Comparison of ENCODE assay signal across 13 cellular contexts in the genomic region with DNA sequence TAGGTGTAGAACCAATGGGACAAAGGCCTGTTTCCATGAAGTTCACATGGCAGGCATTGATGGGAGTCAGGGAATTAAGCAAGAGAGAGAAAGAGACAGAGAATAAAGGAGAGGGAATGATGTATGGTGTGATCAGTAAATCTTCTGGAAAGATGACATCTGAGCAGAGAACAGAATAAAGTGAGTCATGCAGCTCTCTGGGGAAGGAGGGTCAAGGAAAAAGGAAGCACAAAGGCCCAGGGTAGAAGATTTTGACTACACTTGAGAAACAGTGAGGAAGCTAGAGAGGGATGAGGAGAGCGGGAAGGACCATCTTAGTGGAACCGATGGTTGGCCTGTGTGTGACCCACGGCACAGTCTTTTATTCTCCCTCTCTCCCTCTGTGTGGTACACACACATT.
DNase-seq lines count a peak whose midpoint lies in the region; ATAC-seq and TF ChIP-seq lines count a peak whose summit lies in the region.
"Had no signal": no experiment of that assay in that cellular context is flagged by ENCODE, and none has a peak within 500 bp of the region (broad histone marks: within the 10 kb centered on the region; RNA-seq: fewer than 3 reads in every experiment).

No MANE protein-coding gene starts in this region.

- peaks cover 31% of the 10 kb centered on the region for H3K4me1 ChIP-seq in skeletal muscle satellite cell (ENCODE audit: control insufficient read depth, insufficient read depth, low read length)
- no peaks in the 10 kb centered on the region for H3K4me1 ChIP-seq in CD8-positive, alpha-beta memory T cell (ENCODE audit: insufficient read depth, low read length)
- H3K4me1 ChIP-seq: SJSA1 had no signal

- no peaks in the 10 kb centered on the region for H3K36me3 ChIP-seq in skeletal muscle satellite cell (ENCODE audit: insufficient read depth, low read length)
- no peaks in the 10 kb centered on the region for H3K36me3 ChIP-seq in CD8-positive, alpha-beta memory T cell (ENCODE audit: insufficient read depth, low read length)
- H3K36me3 ChIP-seq: SJSA1 had no signal

- TF ChIP-seq CTCF in VCaP (conservative IDR thresholded peaks at IDR 0.05) (no peak), fibroblast of villous mesenchyme (IDR thresholded peaks at IDR 0.05; ENCODE audit: insufficient read depth, low read depth, low read length) (no peak), GM13976 (IDR thresholded peaks at IDR 0.05; ENCODE audit: borderline replicate concordance, control extremely low read depth, extremely low read depth, insufficient read depth, missing control alignments) (no peak)
- no peak for TF ChIP-seq CTCF in CD4-positive, alpha-beta T cell (IDR thresholded peaks at IDR 0.05)

- in situ Hi-C loops in GM13976 (cut with MboI; ENCODE audit: low sequenced_read_pairs, unreplicated experiment): no loop called here

- DNase-seq in GM03348 (ENCODE audit: low spot score) (peak; percentile 51), fibroblast of villous mesenchyme (ENCODE audit: low read depth) (peak; percentile 46), putamen (ENCODE audit: low spot score) (no peak), GM13976 (ENCODE audit: low spot score) (no peak)
- DNase-seq in CD4-positive, alpha-beta T cell: no peak
- no peak for DNase-seq in CD8-positive, alpha-beta memory T cell
- DNase-seq: CD8-positive, alpha-beta T cell; glutamatergic neuron; NCI-H187 had no signal

- CTCF ChIA-PET in CD4-positive, alpha-beta T cell (lab: Charles Lee): no interaction called here
- CTCF ChIA-PET in CD8-positive, alpha-beta memory T cell (lab: Charles Lee): no interaction called here

- H3K9ac ChIP-seq in skeletal muscle satellite cell (ENCODE audit: low read depth, low read length): no peak overlapping the region

- no peak overlapping the region for H3K27ac Mint-ChIP-seq in CD4-positive, alpha-beta T cell
- H3K27ac Mint-ChIP-seq in CD8-positive, alpha-beta memory T cell: no peak overlapping the region
- H3K27ac Mint-ChIP-seq: activated naive CD8-positive, alpha-beta T cell; CD8-positive, alpha-beta T cell had no signal

- H3K4me3 ChIP-seq in fibroblast of villous mesenchyme (ENCODE audit: low read depth, low read length) (no peak overlapping the region), skeletal muscle satellite cell (ENCODE audit: low read length) (no peak overlapping the region)
- H3K4me3 ChIP-seq in CD8-positive, alpha-beta memory T cell (ENCODE audit: low read length): no peak overlapping the region
- H3K4me3 ChIP-seq: SJSA1 had no signal

- H3K4me1 Mint-ChIP-seq in CD4-positive, alpha-beta T cell (ENCODE audit: low read depth): no peaks in the 10 kb centered on the region
- no peaks in the 10 kb centered on the region for H3K4me1 Mint-ChIP-seq in CD8-positive, alpha-beta memory T cell

- no peak overlapping the region for H3K4me3 Mint-ChIP-seq in CD4-positive, alpha-beta T cell
- no peak overlapping the region for H3K4me3 Mint-ChIP-seq in CD8-positive, alpha-beta memory T cell
- H3K4me3 Mint-ChIP-seq: activated naive CD8-positive, alpha-beta T cell; CD8-positive, alpha-beta T cell had no signal

- H3K36me3 Mint-ChIP-seq in CD4-positive, alpha-beta T cell (ENCODE audit: low read depth): no peaks in the 10 kb centered on the region
- no peaks in the 10 kb centered on the region for H3K36me3 Mint-ChIP-seq in CD8-positive, alpha-beta memory T cell
- H3K36me3 Mint-ChIP-seq: activated naive CD8-positive, alpha-beta T cell; CD8-positive, alpha-beta T cell had no signal

- H3K4me2 ChIP-seq in skeletal muscle satellite cell (ENCODE audit: low read length): peak overlapping the region; percentile 56

- ATAC-seq in CD4-positive, alpha-beta T cell (ENCODE audit: poor library complexity): no peak
- ATAC-seq: CD8-positive, alpha-beta T cell had no signal

- POLR2A ChIA-PET in CD4-positive, alpha-beta T cell (lab: Charles Lee): no interaction called here
- POLR2A ChIA-PET in CD8-positive, alpha-beta memory T cell (lab: Charles Lee): no interaction called here

- intact Hi-C loops in CD4-positive, alpha-beta T cell (cut with DNase I, micrococcal nuclease): no loop called here

- peaks cover 9% of the 10 kb centered on the region for H3K27me3 Mint-ChIP-seq in CD4-positive, alpha-beta T cell
- H3K27me3 Mint-ChIP-seq in CD8-positive, alpha-beta memory T cell: peaks cover 2 to 3% of the 10 kb centered on the region in 2 donors
- H3K27me3 Mint-ChIP-seq: activated naive CD8-positive, alpha-beta T cell had no signal

- no peaks in the 10 kb centered on the region for H3K27me3 ChIP-seq in skeletal muscle satellite cell (ENCODE audit: control insufficient read depth, insufficient read depth, low read length)
- H3K27me3 ChIP-seq in CD4-positive, alpha-beta T cell (ENCODE audit: control insufficient read depth, insufficient read depth, low read length): no peaks in the 10 kb centered on the region
- no peaks in the 10 kb centered on the region for H3K27me3 ChIP-seq in CD8-positive, alpha-beta memory T cell (ENCODE audit: insufficient read depth, low read length, poor library complexity, severe bottlenecking)
- H3K27me3 ChIP-seq: SJSA1 had no signal

- peak overlapping the region; percentile 85 for H3K27ac ChIP-seq in VCaP
- no peak overlapping the region for H3K27ac ChIP-seq in CD4-positive, alpha-beta T cell (ENCODE audit: low read depth, low read length)
- no peak overlapping the region for H3K27ac ChIP-seq in CD8-positive, alpha-beta memory T cell (ENCODE audit: low read depth, low read length)
- H3K27ac ChIP-seq: SJSA1 had no signal

- no peaks in the 10 kb centered on the region for H3K9me3 ChIP-seq in skeletal muscle satellite cell (replicated peaks; ENCODE audit: low read length)
- no peaks in the 10 kb centered on the region for H3K9me3 ChIP-seq in CD4-positive, alpha-beta T cell (ENCODE audit: control insufficient read depth, low read length)
- no peaks in the 10 kb centered on the region for H3K9me3 ChIP-seq in CD8-positive, alpha-beta memory T cell (ENCODE audit: low read length)
- H3K9me3 ChIP-seq: SJSA1 had no signal

- no peaks in the 10 kb centered on the region for H3K9me3 Mint-ChIP-seq in CD4-positive, alpha-beta T cell
- H3K9me3 Mint-ChIP-seq in CD8-positive, alpha-beta memory T cell: peaks cover 0 to 3% (median 2%) of the 10 kb centered on the region in 5 donors
- H3K9me3 Mint-ChIP-seq: CD8-positive, alpha-beta T cell had no signal

Comparison
In these comparisons a context has a peak if more than half of its experiments do, and no peak if none do; other contexts are left out.
1. DNase-seq: peak in GM03348 (single experiment) and fibroblast of villous mesenchyme (single experiment); none in CD4-positive, alpha-beta T cell (0 of 10), CD8-positive, alpha-beta memory T cell (0 of 5), putamen (single experiment) and GM13976 (single experiment).